Comparison of ENCODE assay signal across 15 cellular contexts in genomic region chr14:104267895-104268294, GRCh38.
A peak's percentile ranks its signal among the peaks of the same experiment; 100 is the strongest.
DNase-seq lines count a peak whose midpoint lies in the region; ATAC-seq and TF ChIP-seq lines count a peak whose summit lies in the region.
"Had no signal": no experiment of that assay in that cellular context is flagged by ENCODE, and none has a peak within 500 bp of the region (broad histone marks: within the 10 kb centered on the region; RNA-seq: fewer than 3 reads in every experiment).

No MANE protein-coding gene starts in this region.

- H3F3A ChIP-seq in GM23248 (ENCODE audit: insufficient read depth), result no peaks in the 10 kb centered on the region

- peak overlapping the region; percentile 56 for H2AFZ ChIP-seq in GM23248

- no peaks in the 10 kb centered on the region for H3K9me2 ChIP-seq in GM23248 (ENCODE audit: insufficient read depth)

- DNase-seq in GM23248, result peak; percentile 4
- peak in 8 of 10 donors; percentile 1 to 35 (median 24) for DNase-seq in dorsolateral prefrontal cortex
- DNase-seq in naive thymus-derived CD4-positive, alpha-beta T cell, result no peak
- DNase-seq in NCI-H2107 treated with DMSO at 0.1 percent for 48 hours (lab: John Stamatoyannopoulos, UW; ENCODE audit: unreplicated experiment), result no peak
- DNase-seq: activated CD4-positive, CD25-positive, alpha-beta regulatory T cell; DMS 273 treated with DMSO at 0.1 percent for 48 hours; NCI-H2081 treated with DMSO at 0.1 percent for 48 hours; NCI-H748 treated with DMSO at 0.1 percent for 48 hours; stimulated activated CD4-positive, alpha-beta T cell treated with anti-CD3 and anti-CD28 coated beads, Interleukin-12 subunit alpha, Interleukin-12 subunit beta, amount 100 ng/mL, for 4 hours had no signal

- H3K4me2 ChIP-seq in BLaER1 (peak overlapping the region; percentile 66), GM23248 (ENCODE audit: unreplicated experiment) (no peak overlapping the region)

- intact Hi-C loops in dorsolateral prefrontal cortex (cut with DNase I), result no loop called here
- intact Hi-C loops in naive thymus-derived CD4-positive, alpha-beta T cell (cut with micrococcal nuclease), result no loop called here

- H3K27me3 Mint-ChIP-seq in naive thymus-derived CD4-positive, alpha-beta T cell, result no peaks in the 10 kb centered on the region
- H3K27me3 Mint-ChIP-seq: central memory CD8-positive, alpha-beta T cell had no signal

- peak overlapping the region in 1 of 9 donors; percentile 6 for H3K27ac Mint-ChIP-seq in naive thymus-derived CD4-positive, alpha-beta T cell

- no peaks in the 10 kb centered on the region for H3K36me3 ChIP-seq in BLaER1
- no peaks in the 10 kb centered on the region for H3K36me3 ChIP-seq in GM23248 (ENCODE audit: low read depth)
- no peaks in the 10 kb centered on the region for H3K36me3 ChIP-seq in naive thymus-derived CD4-positive, alpha-beta T cell (ENCODE audit: control insufficient read depth in 2 of 3, insufficient read depth in 3 of 3, low read length in 3 of 3)
- H3K36me3 ChIP-seq: prostate gland had no signal

- H3K27ac ChIP-seq in BLaER1 (no peak overlapping the region), GM23248 (no peak overlapping the region), dorsolateral prefrontal cortex (no peak overlapping the region)
- no peak overlapping the region for H3K27ac ChIP-seq in naive thymus-derived CD4-positive, alpha-beta T cell (ENCODE audit: low read depth, low read length)
- H3K27ac ChIP-seq: prostate gland had no signal

- ATAC-seq in naive thymus-derived CD4-positive, alpha-beta T cell, result no peak
- ATAC-seq in GM21381 (IDR thresholded peaks at IDR 0.05; ENCODE audit: unreplicated experiment), result no peak
- ATAC-seq in HG02610 (IDR thresholded peaks at IDR 0.05; ENCODE audit: unreplicated experiment), result no peak
- no peak for ATAC-seq in HG02981 (IDR thresholded peaks at IDR 0.05; ENCODE audit: unreplicated experiment)

- POLR2A ChIA-PET in naive thymus-derived CD4-positive, alpha-beta T cell (lab: Charles Lee), result interaction anchor here (0.7 kb wide), 1 partner anchor 126 kb away, joined by 3 read pairs; no protein-coding TSS in a partner anchor

- peak overlapping the region; percentile 3 to 80 (median 64) for H3K4me3 Mint-ChIP-seq in naive thymus-derived CD4-positive, alpha-beta T cell
- H3K4me3 Mint-ChIP-seq: central memory CD8-positive, alpha-beta T cell had no signal

- H3K4me3 ChIP-seq in BLaER1 (no peak overlapping the region), GM23248 (peak overlapping the region; percentile 22; the same call in 1 of the 2 replicates), dorsolateral prefrontal cortex (no peak overlapping the region)
- H3K4me3 ChIP-seq in naive thymus-derived CD4-positive, alpha-beta T cell (ENCODE audit: low read length), result peak overlapping the region; percentile 3
- H3K4me3 ChIP-seq: prostate gland had no signal

- H3K4me1 ChIP-seq in BLaER1 (peaks cover 45% of the 10 kb centered on the region), GM23248 (ENCODE audit: insufficient read depth) (no peaks in the 10 kb centered on the region)
- H3K4me1 ChIP-seq in naive thymus-derived CD4-positive, alpha-beta T cell (ENCODE audit: control insufficient read depth in 2 of 2, insufficient read depth in 2 of 2, low read length in 2 of 2), result peaks cover 0 to 5% of the 10 kb centered on the region in 2 donors
- H3K4me1 ChIP-seq: prostate gland had no signal

- H3K9ac ChIP-seq in BLaER1 (no peak overlapping the region), GM23248 (no peak overlapping the region)

- H3K9me3 Mint-ChIP-seq in naive thymus-derived CD4-positive, alpha-beta T cell, result peaks cover 0 to 2% (median 0%) of the 10 kb centered on the region in 11 donors
- H3K9me3 Mint-ChIP-seq: central memory CD8-positive, alpha-beta T cell had no signal

- no peak for TF ChIP-seq CTCF in dorsolateral prefrontal cortex (IDR thresholded peaks at IDR 0.05 in 54 of 56, conservative IDR thresholded peaks at IDR 0.05 in 2 of 56; ENCODE audit: low read depth in 1 of 56, partially characterized antibody in 56 of 56)

- H3K9me3 ChIP-seq in BLaER1 (0 out of 2 replicates have a peak, but pooled peaks cover 10% of the 10 kb centered on the region), GM23248 (ENCODE audit: low read depth) (no peaks in the 10 kb centered on the region)
- no peaks in the 10 kb centered on the region for H3K9me3 ChIP-seq in naive thymus-derived CD4-positive, alpha-beta T cell (ENCODE audit: control insufficient read depth in 2 of 3, low read length in 3 of 3)
- H3K9me3 ChIP-seq: prostate gland had no signal

- CTCF ChIA-PET in naive thymus-derived CD4-positive, alpha-beta T cell (lab: Charles Lee), result no interaction called here

- no peaks in the 10 kb centered on the region for H4K20me1 ChIP-seq in BLaER1
- no peaks in the 10 kb centered on the region for H4K20me1 ChIP-seq in GM23248 (ENCODE audit: insufficient read depth)

- H3K27me3 ChIP-seq in BLaER1 (no peaks in the 10 kb centered on the region), GM23248 (replicated peaks; ENCODE audit: insufficient read depth) (no peaks in the 10 kb centered on the region), dorsolateral prefrontal cortex (no peaks in the 10 kb centered on the region)
- H3K27me3 ChIP-seq in naive thymus-derived CD4-positive, alpha-beta T cell (ENCODE audit: control insufficient read depth in 2 of 2, insufficient read depth in 2 of 2, low read length in 2 of 2), result no peaks in the 10 kb centered on the region

- in situ Hi-C loops in GM23248 (cut with MboI), result no loop called here

- WGBS in GM23248 (ENCODE audit: low coverage in 1 of 2, low lambda C conversion rate in 2 of 2, missing lambda C conversion rate in 2 of 2), 2 experiments, result 20 to 26% methylated on average over 18 of the region's 18 CpGs

- H3K79me2 ChIP-seq in GM23248 (ENCODE audit: insufficient read depth), result no peaks in the 10 kb centered on the region

- peaks cover 0 to 10% (median 4%) of the 10 kb centered on the region in 7 donors for H3K4me1 Mint-ChIP-seq in naive thymus-derived CD4-positive, alpha-beta T cell
- H3K4me1 Mint-ChIP-seq: central memory CD8-positive, alpha-beta T cell had no signal

- H3K36me3 Mint-ChIP-seq in naive thymus-derived CD4-positive, alpha-beta T cell, result no peaks in the 10 kb centered on the region

Comparison
In these comparisons a context has a peak if more than half of its experiments do, and no peak if none do; other contexts are left out.
1. H3K4me3 ChIP-seq: peak in GM23248 (single experiment) and naive thymus-derived CD4-positive, alpha-beta T cell (single experiment); none in BLaER1 (single experiment) and dorsolateral prefrontal cortex (0 of 59).
2. DNase-seq: peak in GM23248 (single experiment) and dorsolateral prefrontal cortex (8 of 10); none in naive thymus-derived CD4-positive, alpha-beta T cell (0 of 9) and NCI-H2107 treated with DMSO at 0.1 percent for 48 hours (single experiment).